15 cellular contexts compared by ENCODE assay signal in genomic region chr1:24009406-24009805, GRCh38. TPM values are rescaled to one million over a fixed set of nuclear protein-coding genes. Genes with fewer than 3 reads are reported as not detected.
DNase-seq lines count a peak whose midpoint lies in the region; ATAC-seq and TF ChIP-seq lines count a peak whose summit lies in the region.
"Had no signal": no experiment of that assay in that cellular context is flagged by ENCODE, and none has a peak within 500 bp of the region (broad histone marks: within the 10 kb centered on the region; RNA-seq: fewer than 3 reads in every experiment).

No MANE protein-coding gene starts in this region.

- CTCF ChIA-PET in activated CD4-positive, alpha-beta T cell treated with anti-CD3 and anti-CD28 coated beads, Interleukin-2, amount 10 ng/mL, durations not matched to agents 7 days and 5 days (lab: Charles Lee), result no interaction called here

- H3K9me3 Mint-ChIP-seq in chondrocyte (ENCODE audit: low read depth) (no peaks in the 10 kb centered on the region), mesothelial cell of epicardium (peaks cover 4% of the 10 kb centered on the region), CD14-positive monocyte (peaks cover 0 to 2% (median 0%) of the 10 kb centered on the region in 7 donors)
- H3K9me3 Mint-ChIP-seq in activated CD4-positive, alpha-beta T cell treated with anti-CD3 and anti-CD28 coated beads, Interleukin-2, amount 10 ng/mL, durations not matched to agents 7 days and 5 days, result no peaks in the 10 kb centered on the region
- H3K9me3 Mint-ChIP-seq: activated T-helper 2 cell treated with anti-CD3 and anti-CD28 coated beads, Interferon-gamma antibody, Interleukin-2, Interleukin-4, amounts not matched to agents 10 μg/mL and 5 μg/mL and 100 μg/mL, durations not matched to agents 14 hours and 24 hours and 36 hours; central memory CD8-positive, alpha-beta T cell had no signal

- no peaks in the 10 kb centered on the region for H3K27me3 Mint-ChIP-seq in chondrocyte (ENCODE audit: low read depth)
- H3K27me3 Mint-ChIP-seq in mesothelial cell of epicardium (ENCODE audit: low read depth), result no peaks in the 10 kb centered on the region
- H3K27me3 Mint-ChIP-seq in activated CD4-positive, alpha-beta T cell treated with anti-CD3 and anti-CD28 coated beads, Interleukin-2, amount 10 ng/mL, durations not matched to agents 7 days and 5 days, result peaks cover 35% of the 10 kb centered on the region
- H3K27me3 Mint-ChIP-seq in CD14-positive monocyte (ENCODE audit: low read depth in 3 of 3), result peaks cover 3 to 22% (median 6%) of the 10 kb centered on the region in 3 donors

- H3K27ac Mint-ChIP-seq in chondrocyte (ENCODE audit: unreplicated experiment), result peak overlapping the region; percentile 29
- H3K27ac Mint-ChIP-seq in mesothelial cell of epicardium, result peak overlapping the region; percentile 96
- no peak overlapping the region for H3K27ac Mint-ChIP-seq in activated CD4-positive, alpha-beta T cell treated with anti-CD3 and anti-CD28 coated beads, Interleukin-2, amount 10 ng/mL, durations not matched to agents 7 days and 5 days
- no peak overlapping the region for H3K27ac Mint-ChIP-seq in CD14-positive monocyte
- H3K27ac Mint-ChIP-seq: activated T-helper 2 cell treated with anti-CD3 and anti-CD28 coated beads, Interferon-gamma antibody, Interleukin-2, Interleukin-4, amounts not matched to agents 10 μg/mL and 5 μg/mL and 100 μg/mL, durations not matched to agents 14 hours and 24 hours and 36 hours had no signal

- peaks cover 0 to 29% (median 10%) of the 10 kb centered on the region in 9 donors for H3K4me1 ChIP-seq in heart right ventricle

- TF ChIP-seq CTCF in chondrocyte (IDR thresholded peaks at IDR 0.05) (no peak), mesothelial cell of epicardium (IDR thresholded peaks at IDR 0.05; ENCODE audit: unreplicated experiment) (no peak), CD14-positive monocyte (IDR thresholded peaks at IDR 0.05) (no peak), heart right ventricle (IDR thresholded peaks at IDR 0.05) (no peak)

- H3K4me3 Mint-ChIP-seq in chondrocyte (ENCODE audit: unreplicated experiment), result no peak overlapping the region
- no peak overlapping the region for H3K4me3 Mint-ChIP-seq in mesothelial cell of epicardium
- no peak overlapping the region for H3K4me3 Mint-ChIP-seq in activated CD4-positive, alpha-beta T cell treated with anti-CD3 and anti-CD28 coated beads, Interleukin-2, amount 10 ng/mL, durations not matched to agents 7 days and 5 days
- H3K4me3 Mint-ChIP-seq in CD14-positive monocyte, result no peak overlapping the region
- H3K4me3 Mint-ChIP-seq: central memory CD8-positive, alpha-beta T cell had no signal

- H3K36me3 ChIP-seq in MG63 (no peaks in the 10 kb centered on the region), heart right ventricle (no peaks in the 10 kb centered on the region)
- H3K36me3 ChIP-seq: esophagus muscularis mucosa, lower lobe of right lung had no signal

- intact Hi-C loops in CD14-positive monocyte (cut with micrococcal nuclease) (no loop called here), heart right ventricle (cut with DNase I) (no loop called here)

- DNase-seq in AG20443 (ENCODE audit: low spot score), result peak; percentile 27
- DNase-seq in MG63, result peak; percentile 63
- no peak for DNase-seq in chondrocyte (ENCODE audit: low spot score)
- no peak for DNase-seq in mesothelial cell of epicardium (ENCODE audit: low spot score in 2 of 2, unreplicated experiment in 2 of 2)
- no peak for DNase-seq in HuH-7 (ENCODE audit: low spot score)
- no peak for DNase-seq in activated CD4-positive, alpha-beta T cell treated with anti-CD3 and anti-CD28 coated beads, Interleukin-2, amount 10 ng/mL, durations not matched to agents 7 days and 5 days
- DNase-seq in CD14-positive monocyte (ENCODE audit: low spot score), result no peak
- no peak for DNase-seq in heart right ventricle
- DNase-seq: lower lobe of right lung; posterior cingulate gyrus; SHP77; stimulated activated CD4-positive, alpha-beta T cell treated with anti-CD3 and anti-CD28 coated beads, Interleukin-4, amount 100 ng/mL, for 1 hour had no signal

- H3K27ac ChIP-seq in heart right ventricle, result no peak overlapping the region
- H3K27ac ChIP-seq: esophagus muscularis mucosa, lower lobe of right lung had no signal

- no peak for ATAC-seq in heart right ventricle

- H3K4me1 Mint-ChIP-seq in chondrocyte (ENCODE audit: low read depth) (peaks cover 51% of the 10 kb centered on the region), mesothelial cell of epicardium (peaks cover 46% of the 10 kb centered on the region), CD14-positive monocyte (peaks cover 2% of the 10 kb centered on the region)
- no peaks in the 10 kb centered on the region for H3K4me1 Mint-ChIP-seq in activated CD4-positive, alpha-beta T cell treated with anti-CD3 and anti-CD28 coated beads, Interleukin-2, amount 10 ng/mL, durations not matched to agents 7 days and 5 days
- H3K4me1 Mint-ChIP-seq: central memory CD8-positive, alpha-beta T cell had no signal

- H3K36me3 Mint-ChIP-seq in chondrocyte (ENCODE audit: low read depth) (no peaks in the 10 kb centered on the region), mesothelial cell of epicardium (no peaks in the 10 kb centered on the region), CD14-positive monocyte (no peaks in the 10 kb centered on the region)
- no peaks in the 10 kb centered on the region for H3K36me3 Mint-ChIP-seq in activated CD4-positive, alpha-beta T cell treated with anti-CD3 and anti-CD28 coated beads, Interleukin-2, amount 10 ng/mL, durations not matched to agents 7 days and 5 days (ENCODE audit: low read depth)

- peaks cover 5% of the 10 kb centered on the region for H3K9me3 ChIP-seq in MG63
- peaks cover 0 to 19% (median 0%) of the 10 kb centered on the region in 11 donors for H3K9me3 ChIP-seq in heart right ventricle
- H3K9me3 ChIP-seq: esophagus muscularis mucosa, lower lobe of right lung had no signal

- H3K4me3 ChIP-seq in MG63, result no peak overlapping the region
- H3K4me3 ChIP-seq in heart right ventricle, result no peak overlapping the region
- H3K4me3 ChIP-seq: esophagus muscularis mucosa, lower lobe of right lung had no signal

- POLR2A ChIA-PET in activated CD4-positive, alpha-beta T cell treated with anti-CD3 and anti-CD28 coated beads, Interleukin-2, amount 10 ng/mL, durations not matched to agents 7 days and 5 days (lab: Charles Lee), result no interaction called here

- H3K27me3 ChIP-seq in MG63 (no peaks in the 10 kb centered on the region), heart right ventricle (no peaks in the 10 kb centered on the region)
- H3K27me3 ChIP-seq: esophagus muscularis mucosa had no signal

- WGBS in heart right ventricle, 2 donors, result 90 to 96% methylated on average over 1 of the region's 1 CpG

RNA-seq across cellular contexts. Expression of gene SRSF10, which starts 29.3 kb away (rescaled TPM):
- total RNA-seq in MG63 (2014; rRNA removed; shearing (Covaris generic); ENCODE audit: low replicate concordance), result 40.0 and 46.4 TPM in 2 replicates
- total RNA-seq in chondrocyte (86.0 to 113 TPM (median 92.0 TPM) in 3 replicates), mesothelial cell of epicardium (201 to 216 TPM (median 208 TPM) in 3 replicates), heart right ventricle (10 to 100 TPM; 40.7 to 65.8 (median 52.8) TPM)
- total RNA-seq in activated CD4-positive, alpha-beta T cell treated with anti-CD3 and anti-CD28 coated beads, Interleukin-2, amount 10 ng/mL, durations not matched to agents 7 days and 5 days, result 100 to 1,000 TPM; 217 to 224 TPM
- polyA plus RNA-seq in CD14-positive monocyte (10 to 100 TPM; 75.6 to 76.2 TPM), heart right ventricle (10 to 100 TPM; 32.9 to 70.2 TPM)

RNA-seq across cellular contexts. Expression of gene PNRC2, which starts 49.8 kb away (rescaled TPM):
- total RNA-seq in MG63 (2014; rRNA removed; shearing (Covaris generic); ENCODE audit: low replicate concordance), result 36.5 and 47.0 TPM in 2 replicates
- total RNA-seq in chondrocyte (52.9 to 62.6 TPM (median 54.2 TPM) in 3 replicates), mesothelial cell of epicardium (134 to 150 TPM (median 149 TPM) in 3 replicates), heart right ventricle (100 to 1,000 TPM in 5 of 10 donors, 10 to 100 TPM in 5; 65.1 to 129 (median 93.8) TPM)
- total RNA-seq in activated CD4-positive, alpha-beta T cell treated with anti-CD3 and anti-CD28 coated beads, Interleukin-2, amount 10 ng/mL, durations not matched to agents 7 days and 5 days, result 100 to 1,000 TPM; 151 to 186 TPM
- polyA plus RNA-seq in CD14-positive monocyte (10 to 100 TPM; 71.7 to 89.7 TPM), heart right ventricle (10 to 100 TPM; 58.4 to 60.6 TPM)

Comparison
In these comparisons a context has a peak if more than half of its experiments do, and no peak if none do; other contexts are left out.
1. DNase-seq: peak in AG20443 (single experiment) and MG63 (single experiment); none in chondrocyte (single experiment), mesothelial cell of epicardium (0 of 2), HuH-7 (single experiment), activated CD4-positive, alpha-beta T cell treated with anti-CD3 and anti-CD28 coated beads, Interleukin-2, amount 10 ng/mL, durations not matched to agents 7 days and 5 days (single experiment), CD14-positive monocyte (single experiment) and heart right ventricle (0 of 2).
2. H3K27ac Mint-ChIP-seq: peak in chondrocyte (single experiment) and mesothelial cell of epicardium (single experiment); none in activated CD4-positive, alpha-beta T cell treated with anti-CD3 and anti-CD28 coated beads, Interleukin-2, amount 10 ng/mL, durations not matched to agents 7 days and 5 days (single experiment) and CD14-positive monocyte (0 of 7).